1 cellular context compared by ENCODE assay signal in genomic region chr16:85334718-85335583, GRCh38.
A peak's percentile ranks its signal among the peaks of the same experiment; 100 is the strongest.
TF ChIP-seq lines count a peak whose summit lies in the region.

No MANE protein-coding gene starts in this region.

TF ChIP-seq in K562, 482 proteins besides CTCF, POLR2A, EP300 and RAD21 (continued from another document and continues in another):
- TF ChIP-seq ZC3H11A (IDR thresholded peaks at IDR 0.05; ENCODE audit: low read depth, low read length), result no peak
- TF ChIP-seq EP400 (IDR thresholded peaks at IDR 0.05), result no peak
- TF ChIP-seq ELK3 (CRISPR knock-in tag; IDR thresholded peaks at IDR 0.05), result no peak; the same call in 1 of the 2 replicates
- TF ChIP-seq TEAD2 (tag; IDR thresholded peaks at IDR 0.05), result no peak
- peak; percentile 60 for TF ChIP-seq MYC (IDR thresholded peaks at IDR 0.05; ENCODE audit: low read depth, low read length)
- peak; percentile 48; the same call in 1 of the 2 replicates for TF ChIP-seq MYC (CRISPR knock-in tag; IDR thresholded peaks at IDR 0.05; ENCODE audit: borderline replicate concordance, low read depth)
- TF ChIP-seq ZC3H4 (CRISPR knock-in tag; IDR thresholded peaks at IDR 0.05; ENCODE audit: borderline replicate concordance), result no peak
- no peak for TF ChIP-seq E2F4 (CRISPR knock-in tag; IDR thresholded peaks at IDR 0.05; ENCODE audit: low read depth)
- TF ChIP-seq FOSL1 (tag; conservative IDR thresholded peaks at IDR 0.05), result peak; percentile 82
- TF ChIP-seq SRSF1 (IDR thresholded peaks at IDR 0.05; ENCODE audit: low read depth, low read length), result no peak
- no peak for TF ChIP-seq GMEB1 (CRISPR knock-in tag; IDR thresholded peaks at IDR 0.05)
- TF ChIP-seq POLR3A (IDR thresholded peaks at IDR 0.05; ENCODE audit: borderline replicate concordance, extremely low read depth, insufficient read depth, insufficient read length), result no peak
- TF ChIP-seq, protein P1, sequence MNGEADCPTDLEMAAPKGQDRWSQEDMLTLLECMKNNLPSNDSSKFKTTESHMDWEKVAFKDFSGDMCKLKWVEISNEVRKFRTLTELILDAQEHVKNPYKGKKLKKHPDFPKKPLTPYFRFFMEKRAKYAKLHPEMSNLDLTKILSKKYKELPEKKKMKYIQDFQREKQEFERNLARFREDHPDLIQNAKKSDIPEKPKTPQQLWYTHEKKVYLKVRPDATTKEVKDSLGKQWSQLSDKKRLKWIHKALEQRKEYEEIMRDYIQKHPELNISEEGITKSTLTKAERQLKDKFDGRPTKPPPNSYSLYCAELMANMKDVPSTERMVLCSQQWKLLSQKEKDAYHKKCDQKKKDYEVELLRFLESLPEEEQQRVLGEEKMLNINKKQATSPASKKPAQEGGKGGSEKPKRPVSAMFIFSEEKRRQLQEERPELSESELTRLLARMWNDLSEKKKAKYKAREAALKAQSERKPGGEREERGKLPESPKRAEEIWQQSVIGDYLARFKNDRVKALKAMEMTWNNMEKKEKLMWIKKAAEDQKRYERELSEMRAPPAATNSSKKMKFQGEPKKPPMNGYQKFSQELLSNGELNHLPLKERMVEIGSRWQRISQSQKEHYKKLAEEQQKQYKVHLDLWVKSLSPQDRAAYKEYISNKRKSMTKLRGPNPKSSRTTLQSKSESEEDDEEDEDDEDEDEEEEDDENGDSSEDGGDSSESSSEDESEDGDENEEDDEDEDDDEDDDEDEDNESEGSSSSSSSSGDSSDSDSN (IDR thresholded peaks at IDR 0.05; ENCODE audit: borderline replicate concordance in 1 of 2, low read depth in 2 of 2, low read length in 2 of 2), result peak in 1 of 2 experiments; percentile 66; a peak in 1 of 4 replicates
- TF ChIP-seq, protein P2, sequence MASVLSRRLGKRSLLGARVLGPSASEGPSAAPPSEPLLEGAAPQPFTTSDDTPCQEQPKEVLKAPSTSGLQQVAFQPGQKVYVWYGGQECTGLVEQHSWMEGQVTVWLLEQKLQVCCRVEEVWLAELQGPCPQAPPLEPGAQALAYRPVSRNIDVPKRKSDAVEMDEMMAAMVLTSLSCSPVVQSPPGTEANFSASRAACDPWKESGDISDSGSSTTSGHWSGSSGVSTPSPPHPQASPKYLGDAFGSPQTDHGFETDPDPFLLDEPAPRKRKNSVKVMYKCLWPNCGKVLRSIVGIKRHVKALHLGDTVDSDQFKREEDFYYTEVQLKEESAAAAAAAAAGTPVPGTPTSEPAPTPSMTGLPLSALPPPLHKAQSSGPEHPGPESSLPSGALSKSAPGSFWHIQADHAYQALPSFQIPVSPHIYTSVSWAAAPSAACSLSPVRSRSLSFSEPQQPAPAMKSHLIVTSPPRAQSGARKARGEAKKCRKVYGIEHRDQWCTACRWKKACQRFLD (CRISPR knock-in tag; IDR thresholded peaks at IDR 0.05), result peak; percentile 94
- no peak for TF ChIP-seq NFXL1 (CRISPR knock-in tag; IDR thresholded peaks at IDR 0.05)
- TF ChIP-seq CREB1 (IDR thresholded peaks at IDR 0.05), result no peak
- TF ChIP-seq CREB1 (CRISPR knock-in tag; IDR thresholded peaks at IDR 0.05), result 0 out of 2 replicates have a peak, but pooled peaks have one; percentile 34
- TF ChIP-seq ZBED1 (IDR thresholded peaks at IDR 0.05), result no peak
- TF ChIP-seq, protein P3, sequence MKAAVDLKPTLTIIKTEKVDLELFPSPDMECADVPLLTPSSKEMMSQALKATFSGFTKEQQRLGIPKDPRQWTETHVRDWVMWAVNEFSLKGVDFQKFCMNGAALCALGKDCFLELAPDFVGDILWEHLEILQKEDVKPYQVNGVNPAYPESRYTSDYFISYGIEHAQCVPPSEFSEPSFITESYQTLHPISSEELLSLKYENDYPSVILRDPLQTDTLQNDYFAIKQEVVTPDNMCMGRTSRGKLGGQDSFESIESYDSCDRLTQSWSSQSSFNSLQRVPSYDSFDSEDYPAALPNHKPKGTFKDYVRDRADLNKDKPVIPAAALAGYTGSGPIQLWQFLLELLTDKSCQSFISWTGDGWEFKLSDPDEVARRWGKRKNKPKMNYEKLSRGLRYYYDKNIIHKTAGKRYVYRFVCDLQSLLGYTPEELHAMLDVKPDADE (conservative IDR thresholded peaks at IDR 0.05; ENCODE audit: control insufficient read depth, low read depth, low read length), result 0 out of 2 replicates have a peak, but pooled peaks have one; percentile 39
- TF ChIP-seq, protein P4, sequence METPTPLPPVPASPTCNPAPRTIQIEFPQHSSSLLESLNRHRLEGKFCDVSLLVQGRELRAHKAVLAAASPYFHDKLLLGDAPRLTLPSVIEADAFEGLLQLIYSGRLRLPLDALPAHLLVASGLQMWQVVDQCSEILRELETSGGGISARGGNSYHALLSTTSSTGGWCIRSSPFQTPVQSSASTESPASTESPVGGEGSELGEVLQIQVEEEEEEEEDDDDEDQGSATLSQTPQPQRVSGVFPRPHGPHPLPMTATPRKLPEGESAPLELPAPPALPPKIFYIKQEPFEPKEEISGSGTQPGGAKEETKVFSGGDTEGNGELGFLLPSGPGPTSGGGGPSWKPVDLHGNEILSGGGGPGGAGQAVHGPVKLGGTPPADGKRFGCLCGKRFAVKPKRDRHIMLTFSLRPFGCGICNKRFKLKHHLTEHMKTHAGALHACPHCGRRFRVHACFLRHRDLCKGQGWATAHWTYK (CRISPR knock-in tag; IDR thresholded peaks at IDR 0.05), result 0 out of 2 replicates have a peak, but pooled peaks have one; percentile 48
- TF ChIP-seq RHOXF2B (CRISPR knock-in tag; conservative IDR thresholded peaks at IDR 0.05), result no peak
- no peak for TF ChIP-seq PTTG1 (tag; IDR thresholded peaks at IDR 0.05; ENCODE audit: low read depth)
- TF ChIP-seq KLF13 (tag; IDR thresholded peaks at IDR 0.05; ENCODE audit: borderline replicate concordance, low read depth), result no peak
- 0 out of 2 replicates have a peak, but pooled peaks have one; percentile 58 for TF ChIP-seq OTX1 (CRISPR knock-in tag; IDR thresholded peaks at IDR 0.05)
- TF ChIP-seq ZNF282 (CRISPR knock-in tag; IDR thresholded peaks at IDR 0.05), result no peak
- TF ChIP-seq DMBX1 (CRISPR knock-in tag; IDR thresholded peaks at IDR 0.05; ENCODE audit: borderline replicate concordance), result 0 out of 2 replicates have a peak, but pooled peaks have one; percentile 76
- TF ChIP-seq NFIC (IDR thresholded peaks at IDR 0.05), result no peak
- TF ChIP-seq NR4A1 (CRISPR knock-in tag; IDR thresholded peaks at IDR 0.05), result 0 out of 2 replicates have a peak, but pooled peaks have one; percentile 5
- TF ChIP-seq NR4A1 (tag; IDR thresholded peaks at IDR 0.05), result peak; percentile 70; the same call in 1 of the 2 replicates
- peak; percentile 89 for TF ChIP-seq DPF2 (IDR thresholded peaks at IDR 0.05)
- TF ChIP-seq SLC30A9 (CRISPR knock-in tag; IDR thresholded peaks at IDR 0.05), result no peak
- TF ChIP-seq ZNF224 (CRISPR knock-in tag; IDR thresholded peaks at IDR 0.05), result no peak
- peak; percentile 61; the same call in 1 of the 2 replicates for TF ChIP-seq MTA1 (IDR thresholded peaks at IDR 0.05; ENCODE audit: borderline replicate concordance)
- TF ChIP-seq ZNF668 (CRISPR knock-in tag; IDR thresholded peaks at IDR 0.05), result no peak
- TF ChIP-seq ZNF584 (CRISPR knock-in tag; IDR thresholded peaks at IDR 0.05; ENCODE audit: low read depth), result peak; percentile 71; the same call in 1 of the 2 replicates
- TF ChIP-seq, protein P5, sequence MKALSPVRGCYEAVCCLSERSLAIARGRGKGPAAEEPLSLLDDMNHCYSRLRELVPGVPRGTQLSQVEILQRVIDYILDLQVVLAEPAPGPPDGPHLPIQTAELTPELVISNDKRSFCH (CRISPR knock-in tag; IDR thresholded peaks at IDR 0.05), result no peak
- TF ChIP-seq, protein P5 (tag; IDR thresholded peaks at IDR 0.05), result no peak
- peak; percentile 45; the same call in 1 of the 2 replicates for TF ChIP-seq PTRF (tag; IDR thresholded peaks at IDR 0.05)
- TF ChIP-seq ELF2 (CRISPR knock-in tag; IDR thresholded peaks at IDR 0.05), result peak; percentile 64; the same call in 1 of the 2 replicates
- no peak for TF ChIP-seq POU5F1 (IDR thresholded peaks at IDR 0.05; ENCODE audit: borderline replicate concordance, low read depth, low read length, partially characterized antibody)
- TF ChIP-seq BRF1 (IDR thresholded peaks at IDR 0.05; ENCODE audit: borderline replicate concordance, extremely low read depth, insufficient read length), result no peak
- no peak for TF ChIP-seq DEAF1 (CRISPR knock-in tag; IDR thresholded peaks at IDR 0.05)
- TF ChIP-seq, protein P6, sequence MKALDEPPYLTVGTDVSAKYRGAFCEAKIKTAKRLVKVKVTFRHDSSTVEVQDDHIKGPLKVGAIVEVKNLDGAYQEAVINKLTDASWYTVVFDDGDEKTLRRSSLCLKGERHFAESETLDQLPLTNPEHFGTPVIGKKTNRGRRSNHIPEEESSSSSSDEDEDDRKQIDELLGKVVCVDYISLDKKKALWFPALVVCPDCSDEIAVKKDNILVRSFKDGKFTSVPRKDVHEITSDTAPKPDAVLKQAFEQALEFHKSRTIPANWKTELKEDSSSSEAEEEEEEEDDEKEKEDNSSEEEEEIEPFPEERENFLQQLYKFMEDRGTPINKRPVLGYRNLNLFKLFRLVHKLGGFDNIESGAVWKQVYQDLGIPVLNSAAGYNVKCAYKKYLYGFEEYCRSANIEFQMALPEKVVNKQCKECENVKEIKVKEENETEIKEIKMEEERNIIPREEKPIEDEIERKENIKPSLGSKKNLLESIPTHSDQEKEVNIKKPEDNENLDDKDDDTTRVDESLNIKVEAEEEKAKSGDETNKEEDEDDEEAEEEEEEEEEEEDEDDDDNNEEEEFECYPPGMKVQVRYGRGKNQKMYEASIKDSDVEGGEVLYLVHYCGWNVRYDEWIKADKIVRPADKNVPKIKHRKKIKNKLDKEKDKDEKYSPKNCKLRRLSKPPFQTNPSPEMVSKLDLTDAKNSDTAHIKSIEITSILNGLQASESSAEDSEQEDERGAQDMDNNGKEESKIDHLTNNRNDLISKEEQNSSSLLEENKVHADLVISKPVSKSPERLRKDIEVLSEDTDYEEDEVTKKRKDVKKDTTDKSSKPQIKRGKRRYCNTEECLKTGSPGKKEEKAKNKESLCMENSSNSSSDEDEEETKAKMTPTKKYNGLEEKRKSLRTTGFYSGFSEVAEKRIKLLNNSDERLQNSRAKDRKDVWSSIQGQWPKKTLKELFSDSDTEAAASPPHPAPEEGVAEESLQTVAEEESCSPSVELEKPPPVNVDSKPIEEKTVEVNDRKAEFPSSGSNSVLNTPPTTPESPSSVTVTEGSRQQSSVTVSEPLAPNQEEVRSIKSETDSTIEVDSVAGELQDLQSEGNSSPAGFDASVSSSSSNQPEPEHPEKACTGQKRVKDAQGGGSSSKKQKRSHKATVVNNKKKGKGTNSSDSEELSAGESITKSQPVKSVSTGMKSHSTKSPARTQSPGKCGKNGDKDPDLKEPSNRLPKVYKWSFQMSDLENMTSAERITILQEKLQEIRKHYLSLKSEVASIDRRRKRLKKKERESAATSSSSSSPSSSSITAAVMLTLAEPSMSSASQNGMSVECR (CRISPR knock-in tag; IDR thresholded peaks at IDR 0.05), result no peak
- TF ChIP-seq SREBF1 (IDR thresholded peaks at IDR 0.05; ENCODE audit: borderline replicate concordance, low read depth, low read length), result no peak
- TF ChIP-seq SIX5 (IDR thresholded peaks at IDR 0.05; ENCODE audit: borderline replicate concordance in 1 of 2, insufficient read depth in 1 of 2, low read depth in 1 of 2, low read length in 2 of 2), result no peak
- no peak for TF ChIP-seq ZSCAN32 (CRISPR knock-in tag; IDR thresholded peaks at IDR 0.05)
- no peak for TF ChIP-seq ELK1 (CRISPR knock-in tag; IDR thresholded peaks at IDR 0.05)
